ENCODE assay signal across 8 cellular contexts in genomic region chr2:224778474-224778877, GRCh38.
A peak's percentile ranks its signal among the peaks of the same experiment; 100 is the strongest.
DNase-seq lines count a peak whose midpoint lies in the region; ATAC-seq lines count a peak whose summit lies in the region.

No MANE protein-coding gene starts in this region.

- DNase-seq in EH (ENCODE audit: low read depth): peak; percentile 70
- DNase-seq in NCI-H128 (lab: John Stamatoyannopoulos, UW; ENCODE audit: unreplicated experiment): peak; percentile 32
- DNase-seq in activated CD4-positive, CD25-positive, alpha-beta regulatory T cell (lab: John Stamatoyannopoulos, UW): peak; percentile 16 to 27 (median 18)
- DNase-seq in cerebellar cortex (ENCODE audit: low spot score): peak; percentile 60
- DNase-seq in medulla oblongata (ENCODE audit: extremely low spot score): peak; percentile 80
- peak; percentile 30 for DNase-seq in stimulated activated CD8-positive, alpha-beta memory T cell treated with anti-CD3 and anti-CD28 coated beads, Interleukin-4, amount 100 ng/mL, for 24 hours (ENCODE audit: low read depth)

- ATAC-seq in GM21447 (IDR thresholded peaks at IDR 0.05; ENCODE audit: unreplicated experiment) (peak; percentile 62), GM21381 (IDR thresholded peaks at IDR 0.05; ENCODE audit: unreplicated experiment) (no peak)

Comparison
In these comparisons a context has a peak if more than half of its experiments do, and no peak if none do; other contexts are left out.
1. DNase-seq: peak in every context shown above with its lines; median percentile 80 in medulla oblongata; 70 in EH; 60 in cerebellar cortex; 32 in NCI-H128; 30 in stimulated activated CD8-positive, alpha-beta memory T cell treated with anti-CD3 and anti-CD28 coated beads, Interleukin-4, amount 100 ng/mL, for 24 hours; 18 in activated CD4-positive, CD25-positive, alpha-beta regulatory T cell.